ENCODE assay signal across 8 cellular contexts in the genomic region with DNA sequence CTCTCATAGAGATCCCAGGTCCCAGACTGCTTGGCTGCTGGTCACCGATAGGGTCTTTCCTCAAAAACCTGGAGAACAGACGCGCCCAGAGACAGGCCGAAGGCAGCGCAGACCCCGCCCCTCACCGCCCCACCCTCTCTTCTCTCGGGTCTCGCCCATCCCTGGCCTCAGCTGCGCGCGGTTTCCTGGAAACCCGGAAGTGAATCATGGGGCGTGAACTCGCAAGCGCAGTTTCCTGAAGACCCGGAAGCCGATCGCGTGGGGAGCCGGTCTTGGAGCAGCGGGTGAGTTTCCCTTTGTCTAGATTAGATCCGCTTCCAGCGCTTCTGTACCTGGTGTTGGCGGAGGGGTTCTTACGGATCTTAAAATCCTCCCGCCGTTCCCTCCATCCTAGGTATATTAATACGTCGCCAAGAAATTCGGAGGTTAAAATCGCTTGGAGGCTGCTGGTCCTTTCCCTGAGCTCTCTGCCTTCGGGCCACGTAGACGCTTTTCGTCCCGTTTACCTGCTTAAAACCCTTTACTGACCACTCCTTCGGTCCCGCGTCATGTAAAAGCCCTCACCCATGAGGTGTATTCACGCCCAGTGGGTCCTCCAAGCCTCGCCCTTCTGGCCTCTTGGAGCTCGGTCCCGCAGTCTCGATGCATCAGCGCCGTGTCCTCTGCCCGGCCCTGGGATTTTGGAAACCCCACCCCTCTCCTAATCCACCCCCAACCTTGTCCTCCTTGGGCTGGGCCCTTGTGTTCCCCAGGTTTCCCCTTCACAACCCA. TPM values are rescaled to one million over a fixed set of nuclear protein-coding genes. Genes with fewer than 3 reads are reported as not detected.
DNase-seq lines count a peak whose midpoint lies in the region; ATAC-seq, FAIRE-seq and TF ChIP-seq lines count a peak whose summit lies in the region.

TSS of gene ZNF578 (plus strand) at position 230 of the 771 bp plus-strand sequence. CDS start 48,293 bp downstream, outside the sequence.

- H3K4me3 ChIP-seq in HFF-Myc (replicated peaks; ENCODE audit: low read depth, low read length) (peak within 1 kb of the TSS; percentile 46), bronchial epithelial cell (ENCODE audit: low read depth, low read length) (peak within 1 kb of the TSS; percentile 41)

- H3K27me3 ChIP-seq in bronchial epithelial cell (ENCODE audit: control insufficient read depth, insufficient read depth, low read length): no peaks in the 10 kb centered on the region

- DNase-seq in HFF-Myc (ENCODE audit: extremely low read depth, low read depth) (peak; percentile 30), bronchial epithelial cell (ENCODE audit: low read depth) (peak; percentile 65), inferior parietal cortex (ENCODE audit: extremely low spot score) (peak; percentile 68), NCI-H187 treated with DMSO at 0.1 percent for 48 hours (lab: John Stamatoyannopoulos, UW) (no peak)
- peak; percentile 21 for DNase-seq in activated CD4-positive, CD25-positive, alpha-beta regulatory T cell treated with anti-CD3 and anti-CD28 coated beads, Interleukin-2, amount 50 U/mL, for 16 hours (ENCODE audit: low read depth, low spot score)
- peak; percentile 17 to 39 for DNase-seq in stimulated activated CD4-positive, alpha-beta T cell treated with anti-CD3 and anti-CD28 coated beads, Interleukin-15, amount 100 ng/mL, for 1 hour (ENCODE audit: low read depth in 1 of 2, low spot score in 1 of 2)

- H3K36me3 ChIP-seq in bronchial epithelial cell (ENCODE audit: control insufficient read depth, insufficient read depth, low read length): peaks cover 1% of the 10 kb centered on the region

- no peak for FAIRE-seq in bronchial epithelial cell (lab: Jason Lieb, UNC)

- TF ChIP-seq CTCF in HFF-Myc (IDR thresholded peaks at IDR 0.05; ENCODE audit: low read depth, low read length, missing control alignments): no peak
- no peak for TF ChIP-seq CTCF in bronchial epithelial cell (IDR thresholded peaks at IDR 0.05; ENCODE audit: insufficient read depth, low read length, severe bottlenecking)

- no peak for ATAC-seq in HG03039 (IDR thresholded peaks at IDR 0.05; ENCODE audit: unreplicated experiment)
- ATAC-seq in GM19455 (IDR thresholded peaks at IDR 0.05; ENCODE audit: unreplicated experiment): no peak

RNA-seq across cellular contexts. Expression of gene ZNF578, which starts in this region (rescaled TPM):
- total RNA-seq in bronchial epithelial cell: 2.2 and 2.4 TPM in 2 replicates
